25 cellular contexts compared by ENCODE assay signal in genomic region chr16:19659554-19659953, GRCh38. TPM values are rescaled to one million over a fixed set of nuclear protein-coding genes. Genes with fewer than 3 reads are reported as not detected.
DNase-seq lines count a peak whose midpoint lies in the region; ATAC-seq, FAIRE-seq and TF ChIP-seq lines count a peak whose summit lies in the region.
"Had no signal": no experiment of that assay in that cellular context is flagged by ENCODE, and none has a peak within 500 bp of the region (broad histone marks: within the 10 kb centered on the region; RNA-seq: fewer than 3 reads in every experiment).

No MANE protein-coding gene starts in this region.

- H3K9me3 ChIP-seq in A549 = no peaks in the 10 kb centered on the region
- H3K9me3 ChIP-seq: SJCRH30 had no signal

- peak in 1 of 2 experiments; percentile 13 for DNase-seq in A549 (ENCODE audit: low read depth in 1 of 2, low spot score in 1 of 2)
- peak; percentile 25 for DNase-seq in G401 (ENCODE audit: low spot score)
- DNase-seq in dermis blood vessel endothelial cell = peak; percentile 31
- peak; percentile 21 to 58 for DNase-seq in lung microvascular endothelial cell (ENCODE audit: low read depth in 2 of 2)
- no peak for DNase-seq in NCI-H510A treated with DMSO at 0.1 percent for 48 hours (lab: John Stamatoyannopoulos, UW)
- DNase-seq: activated CD4-positive, alpha-beta T cell treated with anti-CD3 and anti-CD28 coated beads for 1 hour; activated CD8-positive, alpha-beta T cell treated with anti-CD3 and anti-CD28 coated beads, Interleukin-2, amount 10 ng/mL, durations not matched to agents 7 days and 5 days; activated effector memory CD4-positive, alpha-beta T cell treated with Interleukin-2 at 50 U/mL for 16 hours; activated naive CD8-positive, alpha-beta T cell treated with anti-CD3 and anti-CD28 coated beads, Interleukin-2, amount 10 ng/mL, durations not matched to agents 7 days and 5 days; activated T-cell treated with anti-CD3 and anti-CD28 coated beads for 4 hours; cerebellar nuclear complex; effector CD8-positive, alpha-beta T cell; kidney glomerular epithelial cell; mesenchymal stem cell; NCI-H1436; NCI-H446 treated with DMSO at 0.1 percent for 48 hours; SJCRH30; T-helper 1 cell had no signal

- TF ChIP-seq CTCF in A549 (IDR thresholded peaks at IDR 0.05) = 0 out of 3 replicates have a peak, but pooled peaks have one; percentile 12

- ATAC-seq in A549 = peak in 1 of 2 experiments; percentile 39; a peak in 1 of 6 replicates
- ATAC-seq in HG03469 (IDR thresholded peaks at IDR 0.05; ENCODE audit: unreplicated experiment) = no peak
- no peak for ATAC-seq in HG02623 (IDR thresholded peaks at IDR 0.05; ENCODE audit: unreplicated experiment)
- ATAC-seq in GM19463 (IDR thresholded peaks at IDR 0.05; ENCODE audit: unreplicated experiment) = no peak
- ATAC-seq: activated CD8-positive, alpha-beta T cell treated with anti-CD3 and anti-CD28 coated beads, Interleukin-2, amount 10 ng/mL, durations not matched to agents 7 days and 5 days; GM23338; Panc1 had no signal

- no peak overlapping the region for H3K4me2 ChIP-seq in A549
- H3K4me2 ChIP-seq: GM23338, KMS-11 had no signal

- peak; percentile 33 to 53; a peak in 3 of 5 replicates for TF ChIP-seq RAD21 in A549 (conservative IDR thresholded peaks at IDR 0.05 in 1 of 2, IDR thresholded peaks at IDR 0.05 in 1 of 2)

- no peak for TF ChIP-seq POLR2A in A549 (IDR thresholded peaks at IDR 0.05; ENCODE audit: low read length)

- no peak for FAIRE-seq in A549 (lab: Jason Lieb, UNC)
- FAIRE-seq: urothelium cell line had no signal

- in situ Hi-C loops in G401 (cut with HindIII; ENCODE audit: low sequenced_read_pairs) = no loop called here

- H3K4me3 ChIP-seq in A549 = no peak overlapping the region
- H3K4me3 ChIP-seq: GM23338, SJCRH30 had no signal

- TF ChIP-seq EP300 in A549 (IDR thresholded peaks at IDR 0.05) = no peak

- POLR2A ChIA-PET in A549 (lab: Yijun Ruan, JAX) = no interaction called here

- no peak overlapping the region for H3K27ac ChIP-seq in A549
- H3K27ac ChIP-seq: KMS-11, SJCRH30 had no signal

- CTCF ChIA-PET in A549 (lab: Yijun Ruan, JAX) = interaction anchor here (0.8 kb wide), 1 partner anchor 227 kb away, joined by 3 read pairs; no protein-coding TSS in a partner anchor

- no peaks in the 10 kb centered on the region for H3K4me1 ChIP-seq in A549
- H3K4me1 ChIP-seq: SJCRH30 had no signal

- WGBS in A549 (ENCODE audit: missing lambda C conversion rate) = 86% methylated on average over 1 of the region's 1 CpG

TF ChIP-seq in A549, 52 proteins besides CTCF, POLR2A, EP300 and RAD21:
- no peak for TF ChIP-seq HOXB13 (CRISPR knock-in tag; IDR thresholded peaks at IDR 0.05; ENCODE audit: low read depth)
- TF ChIP-seq CBX8 (IDR thresholded peaks at IDR 0.05) = no peak
- TF ChIP-seq GATA3 (IDR thresholded peaks at IDR 0.05; ENCODE audit: borderline replicate concordance) = no peak
- no peak for TF ChIP-seq USF2 (IDR thresholded peaks at IDR 0.05)
- no peak for TF ChIP-seq BHLHE40 (IDR thresholded peaks at IDR 0.05; ENCODE audit: low read depth, low read length)
- no peak for TF ChIP-seq CEBPB (IDR thresholded peaks at IDR 0.05)
- no peak for TF ChIP-seq ZNF302 (CRISPR knock-in tag; IDR thresholded peaks at IDR 0.05)
- 0 out of 3 replicates have a peak, but pooled peaks have one; percentile 8 for TF ChIP-seq SMC3 (IDR thresholded peaks at IDR 0.05)

RNA-seq across cellular contexts. Expression of gene KNOP1, which starts 58.5 kb away (rescaled TPM):
- polyA plus RNA-seq in A549 (2011; rRNA removed) = 26.2 and 44.8 TPM in 2 replicates
- polyA plus RNA-seq in A549 (2012; cell fraction: cytosol; rRNA removed) = 12.5 and 15.0 TPM in 2 replicates
- polyA plus RNA-seq in A549 (2012; cell fraction: nucleus; rRNA removed) = 9.4 and 13.7 TPM in 2 replicates
- polyA plus RNA-seq in A549 (2017; fragmentation: RNase III; extraction: RNeasy Plus Mini Kit Qiagen cat#74134 plus additional on column Dnase treatment) = 38.2 to 39.2 TPM (median 39.1 TPM) in 3 replicates
- polyA minus RNA-seq in A549 (2011; rRNA and poly(A)+ RNA removed) = 20.1 and 20.5 TPM in 2 replicates
- 12.9 and 16.8 TPM in 2 replicates for total RNA-seq in G401 (2014; rRNA removed; shearing (Covaris generic))
- total RNA-seq in dermis blood vessel endothelial cell = 15.8 and 16.3 TPM in 2 replicates
- 6.1 and 10.5 TPM in 2 replicates for total RNA-seq in lung microvascular endothelial cell

RNA-seq across cellular contexts. Expression of gene IQCK, which starts 58.5 kb away (rescaled TPM):
- polyA plus RNA-seq in A549 (2011; rRNA removed) (13.0 and 15.6 TPM in 2 replicates), A549 (2017; fragmentation: RNase III; extraction: RNeasy Plus Mini Kit Qiagen cat#74134 plus additional on column Dnase treatment) (10.3 to 12.5 TPM (median 12.1 TPM) in 3 replicates)
- 8.0 and 8.2 TPM in 2 replicates for polyA plus RNA-seq in A549 (2012; cell fraction: cytosol; rRNA removed)
- 6.5 and 14.2 TPM in 2 replicates for polyA plus RNA-seq in A549 (2012; cell fraction: nucleus; rRNA removed)
- 7.5 and 7.8 TPM in 2 replicates for polyA minus RNA-seq in A549 (2011; rRNA and poly(A)+ RNA removed)
- total RNA-seq in G401 (2014; rRNA removed; shearing (Covaris generic)) = 5.6 and 6.6 TPM in 2 replicates
- total RNA-seq in dermis blood vessel endothelial cell (10.5 and 16.7 TPM in 2 replicates), lung microvascular endothelial cell (7.8 and 10.9 TPM in 2 replicates)
